ENCODE assay signal across 39 cellular contexts in the genomic region with DNA sequence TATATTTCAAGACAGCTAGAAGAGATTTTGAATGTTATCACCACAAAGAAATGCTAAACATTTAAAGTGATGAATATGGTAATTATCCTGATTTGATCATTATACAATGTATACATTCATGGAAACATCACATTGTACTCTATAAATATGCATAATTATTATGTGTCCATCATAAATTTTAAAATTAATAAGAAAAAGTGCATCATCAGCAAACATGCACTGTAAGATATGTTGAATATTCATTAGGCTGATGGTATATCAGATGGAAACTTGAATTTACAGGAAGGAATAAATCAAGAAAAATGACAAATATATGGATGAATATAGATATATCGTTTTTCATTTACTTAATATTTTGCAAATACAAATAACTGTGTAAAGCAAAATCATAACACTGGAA.
"Had no signal": no experiment of that assay in that cellular context is flagged by ENCODE, and none has a peak within 500 bp of the region (broad histone marks: within the 10 kb centered on the region; RNA-seq: fewer than 3 reads in every experiment).

No MANE protein-coding gene starts in this region.

- H3K27me3 ChIP-seq: ascending aorta, cardiac muscle cell had no signal

- ATAC-seq: activated CD4-positive, alpha-beta T cell treated with anti-CD3 and anti-CD28 coated beads for 36 hours; activated CD4-positive, CD25-positive, alpha-beta regulatory T cell treated with anti-CD3 and anti-CD28 coated beads, Interleukin-2, amount 50 U/mL, for 24 hours; activated CD8-positive, alpha-beta memory T cell treated with anti-CD3 and anti-CD28 coated beads, Interleukin-2, amount 10 ng/mL, durations not matched to agents 7 days and 5 days; activated CD8-positive, alpha-beta T cell treated with anti-CD3 and anti-CD28 coated beads, Interleukin-2, amount 10 ng/mL, durations not matched to agents 7 days and 5 days; activated naive CD8-positive, alpha-beta T cell treated with anti-CD3 and anti-CD28 coated beads, Interleukin-2, amount 50 U/mL, for 24 hours; WTC11 had no signal

- FAIRE-seq: bronchial epithelial cell had no signal

- H3K27me3 Mint-ChIP-seq: activated CD4-positive, alpha-beta memory T cell treated with anti-CD3 and anti-CD28 coated beads, Interleukin-2, amount 10 ng/mL, durations not matched to agents 7 days and 5 days; activated CD4-positive, alpha-beta T cell treated with anti-CD3 and anti-CD28 coated beads for 36 hours; activated CD4-positive, alpha-beta T cell treated with anti-CD3 and anti-CD28 coated beads, Interleukin-2, amount 10 ng/mL, durations not matched to agents 7 days and 5 days; activated CD8-positive, alpha-beta memory T cell treated with anti-CD3 and anti-CD28 coated beads, Interleukin-2, amount 10 ng/mL, durations not matched to agents 7 days and 5 days; activated naive CD4-positive, alpha-beta T cell treated with anti-CD3 and anti-CD28 coated beads, Interleukin-2, amount 10 ng/mL, durations not matched to agents 7 days and 5 days; activated naive CD4-positive, alpha-beta T cell treated with anti-CD3 and anti-CD28 coated beads, Interleukin-2, amount 50 U/mL, for 24 hours; activated naive CD8-positive, alpha-beta T cell; activated naive CD8-positive, alpha-beta T cell treated with anti-CD3 and anti-CD28 coated beads, Interleukin-2, amount 10 ng/mL, durations not matched to agents 7 days and 5 days; activated naive CD8-positive, alpha-beta T cell treated with anti-CD3 and anti-CD28 coated beads, Interleukin-2, amount 50 U/mL, for 24 hours; activated T-cell treated with anti-CD3 and anti-CD28 coated beads, Interleukin-2, amount 50 U/mL, for 24 hours; brain; central memory CD8-positive, alpha-beta T cell had no signal

- H3K4me1 Mint-ChIP-seq: activated CD4-positive, alpha-beta memory T cell treated with anti-CD3 and anti-CD28 coated beads, Interleukin-2, amount 10 ng/mL, durations not matched to agents 7 days and 5 days; activated CD4-positive, alpha-beta T cell treated with anti-CD3 and anti-CD28 coated beads for 36 hours; activated CD4-positive, alpha-beta T cell treated with anti-CD3 and anti-CD28 coated beads, Interleukin-2, amount 10 ng/mL, durations not matched to agents 7 days and 5 days; activated CD8-positive, alpha-beta memory T cell treated with anti-CD3 and anti-CD28 coated beads, Interleukin-2, amount 10 ng/mL, durations not matched to agents 7 days and 5 days; activated naive CD4-positive, alpha-beta T cell treated with anti-CD3 and anti-CD28 coated beads, Interleukin-2, amount 10 ng/mL, durations not matched to agents 7 days and 5 days; activated naive CD4-positive, alpha-beta T cell treated with anti-CD3 and anti-CD28 coated beads, Interleukin-2, amount 50 U/mL, for 24 hours; activated naive CD8-positive, alpha-beta T cell treated with anti-CD3 and anti-CD28 coated beads, Interleukin-2, amount 10 ng/mL, durations not matched to agents 7 days and 5 days; activated naive CD8-positive, alpha-beta T cell treated with anti-CD3 and anti-CD28 coated beads, Interleukin-2, amount 50 U/mL, for 24 hours; brain; central memory CD8-positive, alpha-beta T cell; WTC11 had no signal

- H3K27ac ChIP-seq: ascending aorta, cardiac muscle cell, WERI-Rb-1 had no signal

- H3K36me3 ChIP-seq: ascending aorta, cardiac muscle cell, WERI-Rb-1 had no signal

- H3K4me3 ChIP-seq: ascending aorta, cardiac muscle cell had no signal

- H3K36me3 Mint-ChIP-seq: activated CD8-positive, alpha-beta memory T cell treated with anti-CD3 and anti-CD28 coated beads, Interleukin-2, amount 10 ng/mL, durations not matched to agents 7 days and 5 days; activated naive CD4-positive, alpha-beta T cell treated with anti-CD3 and anti-CD28 coated beads, Interleukin-2, amount 10 ng/mL, durations not matched to agents 7 days and 5 days; activated naive CD4-positive, alpha-beta T cell treated with anti-CD3 and anti-CD28 coated beads, Interleukin-2, amount 50 U/mL, for 24 hours; activated naive CD8-positive, alpha-beta T cell; activated naive CD8-positive, alpha-beta T cell treated with anti-CD3 and anti-CD28 coated beads, Interleukin-2, amount 10 ng/mL, durations not matched to agents 7 days and 5 days; WTC11 had no signal

- H3K27ac Mint-ChIP-seq: activated CD4-positive, alpha-beta memory T cell treated with anti-CD3 and anti-CD28 coated beads, Interleukin-2, amount 10 ng/mL, durations not matched to agents 7 days and 5 days; activated CD4-positive, alpha-beta T cell treated with anti-CD3 and anti-CD28 coated beads for 36 hours; activated CD4-positive, alpha-beta T cell treated with anti-CD3 and anti-CD28 coated beads, Interleukin-2, amount 10 ng/mL, durations not matched to agents 7 days and 5 days; activated CD8-positive, alpha-beta memory T cell treated with anti-CD3 and anti-CD28 coated beads, Interleukin-2, amount 10 ng/mL, durations not matched to agents 7 days and 5 days; activated CD8-positive, alpha-beta T cell treated with anti-CD3 and anti-CD28 coated beads, Interleukin-2, amount 10 ng/mL, durations not matched to agents 7 days and 5 days; activated naive CD4-positive, alpha-beta T cell treated with anti-CD3 and anti-CD28 coated beads, Interleukin-2, amount 10 ng/mL, durations not matched to agents 7 days and 5 days; activated naive CD4-positive, alpha-beta T cell treated with anti-CD3 and anti-CD28 coated beads, Interleukin-2, amount 50 U/mL, for 24 hours; activated naive CD8-positive, alpha-beta T cell; activated naive CD8-positive, alpha-beta T cell treated with anti-CD3 and anti-CD28 coated beads, Interleukin-2, amount 10 ng/mL, durations not matched to agents 7 days and 5 days; activated naive CD8-positive, alpha-beta T cell treated with anti-CD3 and anti-CD28 coated beads, Interleukin-2, amount 50 U/mL, for 24 hours; activated T-cell treated with anti-CD3 and anti-CD28 coated beads, Interleukin-2, amount 50 U/mL, for 24 hours; activated T-helper 2 cell treated with anti-CD3 and anti-CD28 coated beads, Interferon-gamma antibody, Interleukin-2, Interleukin-4, amounts not matched to agents 10 μg/mL and 5 μg/mL and 100 μg/mL, durations not matched to agents 14 hours and 24 hours and 36 hours; brain; T-helper 1 cell treated with Interleukin-12 subunit alpha and Interleukin-12 subunit beta and Interleukin-4 antibody, amounts not matched to agents 30 μg/mL and 1 μg/mL, for 36 hours; T-helper 2 cell treated with Interferon-gamma antibody and Interleukin-4, amounts not matched to agents 5 μg/mL and 100 μg/mL, for 36 hours; WTC11 had no signal

- H3K4me1 ChIP-seq: ascending aorta had no signal

- DNase-seq: activated CD4-positive, alpha-beta memory T cell treated with anti-CD3 and anti-CD28 coated beads, Interleukin-2, amount 10 ng/mL, durations not matched to agents 7 days and 5 days; activated CD4-positive, alpha-beta T cell treated with anti-CD3 and anti-CD28 coated beads for 1 hour; activated CD4-positive, alpha-beta T cell treated with anti-CD3 and anti-CD28 coated beads for 36 hours; activated CD4-positive, alpha-beta T cell treated with anti-CD3 and anti-CD28 coated beads for 48 hours; activated CD4-positive, alpha-beta T cell treated with anti-CD3 and anti-CD28 coated beads, Interleukin-2, amount 10 ng/mL, durations not matched to agents 7 days and 5 days; activated CD4-positive, alpha-beta T cell treated with anti-CD3 and anti-CD28 coated beads, Interleukin-2, amount 50 U/mL, for 48 hours; activated CD4-positive, CD25-positive, alpha-beta regulatory T cell; activated CD8-positive, alpha-beta memory T cell treated with anti-CD3 and anti-CD28 coated beads for 24 hours; activated CD8-positive, alpha-beta memory T cell treated with anti-CD3 and anti-CD28 coated beads, Interleukin-2, amount 10 ng/mL, durations not matched to agents 7 days and 5 days; activated CD8-positive, alpha-beta memory T cell treated with anti-CD3 and anti-CD28 coated beads, Interleukin-2, amount 50 U/mL, for 48 hours; activated CD8-positive, alpha-beta T cell treated with anti-CD3 and anti-CD28 coated beads, Interleukin-2, amount 10 ng/mL, durations not matched to agents 7 days and 5 days; activated effector memory CD4-positive, alpha-beta T cell treated with Interleukin-2 at 50 U/mL for 16 hours; activated gamma-delta T cell; activated naive CD4-positive, alpha-beta T cell treated with anti-CD3 and anti-CD28 coated beads, Interleukin-2, amount 10 ng/mL, durations not matched to agents 7 days and 5 days; activated naive CD4-positive, alpha-beta T cell treated with Interleukin-2 at 50 U/mL for 16 hours; activated naive CD8-positive, alpha-beta T cell treated with anti-CD3 and anti-CD28 coated beads, Interleukin-2, amount 10 ng/mL, durations not matched to agents 7 days and 5 days; activated naive CD8-positive, alpha-beta T cell treated with anti-CD3 and anti-CD28 coated beads, Interleukin-2, amount 50 U/mL, for 24 hours; activated T-cell treated with anti-CD3 and anti-CD28 coated beads, Interleukin-2, amount 50 U/mL, for 24 hours; activated T-cell treated with anti-CD3 and anti-CD28 coated beads, Interleukin-2, amount 50 U/mL, for 48 hours; amygdala; anterior cingulate cortex; caudate nucleus; cerebellar nuclear complex; T-helper 1 cell; T-helper 2 cell; T-helper 9 cell; WERI-Rb-1 had no signal

- H3K4me3 Mint-ChIP-seq: activated CD4-positive, alpha-beta memory T cell treated with anti-CD3 and anti-CD28 coated beads, Interleukin-2, amount 10 ng/mL, durations not matched to agents 7 days and 5 days; activated CD4-positive, alpha-beta T cell treated with anti-CD3 and anti-CD28 coated beads for 36 hours; activated CD4-positive, alpha-beta T cell treated with anti-CD3 and anti-CD28 coated beads, Interleukin-2, amount 10 ng/mL, durations not matched to agents 7 days and 5 days; activated CD8-positive, alpha-beta memory T cell treated with anti-CD3 and anti-CD28 coated beads, Interleukin-2, amount 10 ng/mL, durations not matched to agents 7 days and 5 days; activated CD8-positive, alpha-beta T cell treated with anti-CD3 and anti-CD28 coated beads, Interleukin-2, amount 10 ng/mL, durations not matched to agents 7 days and 5 days; activated naive CD4-positive, alpha-beta T cell treated with anti-CD3 and anti-CD28 coated beads, Interleukin-2, amount 10 ng/mL, durations not matched to agents 7 days and 5 days; activated naive CD4-positive, alpha-beta T cell treated with anti-CD3 and anti-CD28 coated beads, Interleukin-2, amount 50 U/mL, for 24 hours; activated naive CD8-positive, alpha-beta T cell; activated naive CD8-positive, alpha-beta T cell treated with anti-CD3 and anti-CD28 coated beads, Interleukin-2, amount 10 ng/mL, durations not matched to agents 7 days and 5 days; activated naive CD8-positive, alpha-beta T cell treated with anti-CD3 and anti-CD28 coated beads, Interleukin-2, amount 50 U/mL, for 24 hours; activated T-cell treated with anti-CD3 and anti-CD28 coated beads, Interleukin-2, amount 50 U/mL, for 24 hours; brain; central memory CD8-positive, alpha-beta T cell; T-helper 1 cell treated with Interleukin-12 subunit alpha and Interleukin-12 subunit beta and Interleukin-4 antibody, amounts not matched to agents 30 μg/mL and 1 μg/mL, for 36 hours; T-helper 2 cell treated with Interferon-gamma antibody and Interleukin-4, amounts not matched to agents 5 μg/mL and 100 μg/mL, for 36 hours; WTC11 had no signal

- H3K9me3 ChIP-seq: ascending aorta had no signal
